Comparison of ENCODE assay signal across 13 cellular contexts in the genomic region with DNA sequence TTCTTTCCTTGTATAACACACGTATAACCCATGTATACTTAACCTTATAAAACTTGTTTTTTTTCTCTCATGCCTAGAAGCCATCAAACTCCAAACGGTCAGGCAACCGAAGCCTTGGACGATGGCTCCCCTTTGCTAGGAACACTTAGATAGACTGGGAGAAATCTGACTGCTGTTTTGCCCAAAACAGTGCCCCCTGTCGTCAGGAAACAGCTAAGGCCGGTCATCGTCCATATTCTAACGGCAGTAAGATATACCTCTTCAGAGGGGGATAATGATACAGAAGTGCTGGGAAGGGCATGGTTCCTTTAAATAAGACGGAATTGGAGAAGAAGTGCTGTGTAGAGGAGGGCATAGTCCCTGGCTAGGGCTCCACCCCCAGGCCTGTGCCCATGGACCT.
DNase-seq lines count a peak whose midpoint lies in the region; ATAC-seq and TF ChIP-seq lines count a peak whose summit lies in the region.
"Had no signal": no experiment of that assay in that cellular context is flagged by ENCODE, and none has a peak within 500 bp of the region (broad histone marks: within the 10 kb centered on the region; RNA-seq: fewer than 3 reads in every experiment).

No MANE protein-coding gene starts in this region.

- POLR2A ChIA-PET in activated CD8-positive, alpha-beta T cell treated with anti-CD3 and anti-CD28 coated beads for 36 hours (lab: Charles Lee): no interaction called here
- POLR2A ChIA-PET in activated CD8-positive, alpha-beta T cell treated with anti-CD3 and anti-CD28 coated beads, Interleukin-2, amount 10 ng/mL, durations not matched to agents 7 days and 5 days (lab: Charles Lee): no interaction called here

- H3K79me2 ChIP-seq in Karpas-422 (ENCODE audit: low read length): no peaks in the 10 kb centered on the region

- DNase-seq in activated CD8-positive, alpha-beta T cell treated with anti-CD3 and anti-CD28 coated beads for 36 hours: peak; percentile 13
- DNase-seq in activated CD8-positive, alpha-beta T cell treated with anti-CD3 and anti-CD28 coated beads, Interleukin-2, amount 10 ng/mL, durations not matched to agents 7 days and 5 days: no peak
- peak; percentile 69 for DNase-seq in Karpas-422
- DNase-seq in endothelial cell (ENCODE audit: low spot score): peak; percentile 20
- DNase-seq in psoas muscle: no peak
- no peak for DNase-seq in DMS153 treated with DMSO at 0.1 percent for 48 hours (lab: John Stamatoyannopoulos, UW; ENCODE audit: unreplicated experiment)
- no peak for DNase-seq in NCI-H1105 treated with DMSO at 0.1 percent for 48 hours (lab: John Stamatoyannopoulos, UW)
- DNase-seq: activated CD8-positive, alpha-beta memory T cell treated with anti-CD3 and anti-CD28 coated beads, Interleukin-2, amount 50 U/mL, for 48 hours; amygdala; NCI-H1930; nucleus accumbens had no signal

- no peaks in the 10 kb centered on the region for H4K20me1 ChIP-seq in Karpas-422 (ENCODE audit: insufficient read depth, low read depth, low read length)

- peaks cover 11% of the 10 kb centered on the region for H3K9me3 Mint-ChIP-seq in activated CD8-positive, alpha-beta T cell treated with anti-CD3 and anti-CD28 coated beads for 36 hours
- peaks cover 14% of the 10 kb centered on the region for H3K9me3 Mint-ChIP-seq in activated CD8-positive, alpha-beta T cell treated with anti-CD3 and anti-CD28 coated beads, Interleukin-2, amount 10 ng/mL, durations not matched to agents 7 days and 5 days (ENCODE audit: insufficient read depth)
- H3K9me3 Mint-ChIP-seq in endothelial cell (ENCODE audit: unreplicated experiment): peaks cover 7% of the 10 kb centered on the region

- TF ChIP-seq CTCF in activated CD8-positive, alpha-beta T cell treated with anti-CD3 and anti-CD28 coated beads for 36 hours (IDR thresholded peaks at IDR 0.05): peak; percentile 13
- TF ChIP-seq CTCF in endothelial cell (IDR thresholded peaks at IDR 0.05; ENCODE audit: unreplicated experiment): peak; percentile 56
- peak; percentile 13 for TF ChIP-seq CTCF in psoas muscle (IDR thresholded peaks at IDR 0.05)

- no peak overlapping the region for H3K4me3 Mint-ChIP-seq in activated CD8-positive, alpha-beta T cell treated with anti-CD3 and anti-CD28 coated beads for 36 hours
- H3K4me3 Mint-ChIP-seq in activated CD8-positive, alpha-beta T cell treated with anti-CD3 and anti-CD28 coated beads, Interleukin-2, amount 10 ng/mL, durations not matched to agents 7 days and 5 days: no peak overlapping the region
- no peak overlapping the region for H3K4me3 Mint-ChIP-seq in endothelial cell (ENCODE audit: unreplicated experiment)
- H3K4me3 Mint-ChIP-seq: T-helper 2 cell treated with Interferon-gamma antibody and Interleukin-4, amounts not matched to agents 5 μg/mL and 100 μg/mL, for 36 hours had no signal

- 65 to 71% (median 68%) methylated on average over 9 of the region's 9 CpGs for WGBS in psoas muscle, 3 donors

- CTCF ChIA-PET in activated CD8-positive, alpha-beta T cell treated with anti-CD3 and anti-CD28 coated beads for 36 hours (lab: Charles Lee): interaction anchor here (0.9 to 1.9 kb wide), 5 partner anchors 9 to 46 kb away, joined by 3 to 5 read pairs (median 4); no protein-coding TSS in a partner anchor
- CTCF ChIA-PET in activated CD8-positive, alpha-beta T cell treated with anti-CD3 and anti-CD28 coated beads, Interleukin-2, amount 10 ng/mL, durations not matched to agents 7 days and 5 days (lab: Charles Lee): interaction anchor here (1.0 to 1.6 kb wide), 3 partner anchors 13 to 446 kb away, joined by 3 read pairs; no protein-coding TSS in a partner anchor

- H3K27ac Mint-ChIP-seq in activated CD8-positive, alpha-beta T cell treated with anti-CD3 and anti-CD28 coated beads for 36 hours: no peak overlapping the region
- no peak overlapping the region for H3K27ac Mint-ChIP-seq in activated CD8-positive, alpha-beta T cell treated with anti-CD3 and anti-CD28 coated beads, Interleukin-2, amount 10 ng/mL, durations not matched to agents 7 days and 5 days
- H3K27ac Mint-ChIP-seq in endothelial cell (ENCODE audit: unreplicated experiment): no peak overlapping the region
- H3K27ac Mint-ChIP-seq: T-helper 2 cell treated with Interferon-gamma antibody and Interleukin-4, amounts not matched to agents 5 μg/mL and 100 μg/mL, for 36 hours had no signal

- ATAC-seq in activated CD8-positive, alpha-beta T cell treated with anti-CD3 and anti-CD28 coated beads for 36 hours: no peak
- no peak for ATAC-seq in activated CD8-positive, alpha-beta T cell treated with anti-CD3 and anti-CD28 coated beads, Interleukin-2, amount 10 ng/mL, durations not matched to agents 7 days and 5 days
- ATAC-seq in psoas muscle (no peak), GM19023 (IDR thresholded peaks at IDR 0.05; ENCODE audit: unreplicated experiment) (no peak)

- H3K9ac ChIP-seq in Karpas-422 (ENCODE audit: low read length): no peak overlapping the region

- no peaks in the 10 kb centered on the region for H3K27me3 ChIP-seq in Karpas-422 (ENCODE audit: low read length)
- H3K27me3 ChIP-seq in psoas muscle (ENCODE audit: insufficient read depth in 3 of 3, low read length in 2 of 3): no peaks in the 10 kb centered on the region

- no peak overlapping the region for H3K4me3 ChIP-seq in Karpas-422 (ENCODE audit: low read length)
- H3K4me3 ChIP-seq in psoas muscle: no peak overlapping the region

- H3K36me3 Mint-ChIP-seq in activated CD8-positive, alpha-beta T cell treated with anti-CD3 and anti-CD28 coated beads for 36 hours (ENCODE audit: low read depth): peaks cover 4% of the 10 kb centered on the region
- H3K36me3 Mint-ChIP-seq in activated CD8-positive, alpha-beta T cell treated with anti-CD3 and anti-CD28 coated beads, Interleukin-2, amount 10 ng/mL, durations not matched to agents 7 days and 5 days (ENCODE audit: low read depth): peaks cover 3% of the 10 kb centered on the region
- H3K36me3 Mint-ChIP-seq in endothelial cell (ENCODE audit: low read depth, unreplicated experiment): peaks cover 12% of the 10 kb centered on the region

- H3K4me1 Mint-ChIP-seq in activated CD8-positive, alpha-beta T cell treated with anti-CD3 and anti-CD28 coated beads for 36 hours (ENCODE audit: low read depth): peaks cover 4% of the 10 kb centered on the region
- no peaks in the 10 kb centered on the region for H3K4me1 Mint-ChIP-seq in activated CD8-positive, alpha-beta T cell treated with anti-CD3 and anti-CD28 coated beads, Interleukin-2, amount 10 ng/mL, durations not matched to agents 7 days and 5 days (ENCODE audit: low read depth)
- no peaks in the 10 kb centered on the region for H3K4me1 Mint-ChIP-seq in endothelial cell (ENCODE audit: unreplicated experiment)

- H3K9me3 ChIP-seq in Karpas-422 (ENCODE audit: low read length): no peaks in the 10 kb centered on the region
- peaks cover 2% of the 10 kb centered on the region for H3K9me3 ChIP-seq in psoas muscle

- H3K27ac ChIP-seq in Karpas-422 (ENCODE audit: low read length): no peak overlapping the region
- H3K27ac ChIP-seq in psoas muscle: no peak overlapping the region

- H3K4me1 ChIP-seq in Karpas-422 (ENCODE audit: low read length) (no peaks in the 10 kb centered on the region), psoas muscle (no peaks in the 10 kb centered on the region)

- H3K36me3 ChIP-seq in Karpas-422 (ENCODE audit: insufficient read depth, low read length) (no peaks in the 10 kb centered on the region), psoas muscle (ENCODE audit: insufficient read depth in 1 of 2, low read depth in 1 of 2) (no peaks in the 10 kb centered on the region)

- intact Hi-C loops in activated CD8-positive, alpha-beta T cell treated with anti-CD3 and anti-CD28 coated beads for 36 hours (cut with micrococcal nuclease): loop anchor here (5.0 kb wide), 1 partner anchor 445 kb away; no protein-coding TSS in a partner anchor
- intact Hi-C loops in psoas muscle (cut with DNase I): no loop called here

- H3K27me3 Mint-ChIP-seq in activated CD8-positive, alpha-beta T cell treated with anti-CD3 and anti-CD28 coated beads for 36 hours: no peaks in the 10 kb centered on the region
- peaks cover 3% of the 10 kb centered on the region for H3K27me3 Mint-ChIP-seq in activated CD8-positive, alpha-beta T cell treated with anti-CD3 and anti-CD28 coated beads, Interleukin-2, amount 10 ng/mL, durations not matched to agents 7 days and 5 days (ENCODE audit: low read depth)
- H3K27me3 Mint-ChIP-seq in endothelial cell (ENCODE audit: unreplicated experiment): peaks cover 1% of the 10 kb centered on the region

- no peak overlapping the region for H2AFZ ChIP-seq in Karpas-422 (ENCODE audit: low read length)

- no peak overlapping the region for H3K4me2 ChIP-seq in Karpas-422 (ENCODE audit: low read depth, low read length, poor library complexity, severe bottlenecking)

- no peaks in the 10 kb centered on the region for H3K9me2 ChIP-seq in Karpas-422 (replicated peaks; ENCODE audit: insufficient read depth, low read length)

Comparison
In these comparisons a context has a peak if more than half of its experiments do, and no peak if none do; other contexts are left out.
1. DNase-seq: peak in activated CD8-positive, alpha-beta T cell treated with anti-CD3 and anti-CD28 coated beads for 36 hours (single experiment), Karpas-422 (single experiment) and endothelial cell (single experiment); none in activated CD8-positive, alpha-beta T cell treated with anti-CD3 and anti-CD28 coated beads, Interleukin-2, amount 10 ng/mL, durations not matched to agents 7 days and 5 days (single experiment), psoas muscle (0 of 2), DMS153 treated with DMSO at 0.1 percent for 48 hours (single experiment) and NCI-H1105 treated with DMSO at 0.1 percent for 48 hours (single experiment).
2. Peak in every context shown above with its lines, with median percentiles within 50 percentile points of each other: CTCF ChIP-seq.